Comparison of ENCODE assay signal across 23 cellular contexts in the genomic region with DNA sequence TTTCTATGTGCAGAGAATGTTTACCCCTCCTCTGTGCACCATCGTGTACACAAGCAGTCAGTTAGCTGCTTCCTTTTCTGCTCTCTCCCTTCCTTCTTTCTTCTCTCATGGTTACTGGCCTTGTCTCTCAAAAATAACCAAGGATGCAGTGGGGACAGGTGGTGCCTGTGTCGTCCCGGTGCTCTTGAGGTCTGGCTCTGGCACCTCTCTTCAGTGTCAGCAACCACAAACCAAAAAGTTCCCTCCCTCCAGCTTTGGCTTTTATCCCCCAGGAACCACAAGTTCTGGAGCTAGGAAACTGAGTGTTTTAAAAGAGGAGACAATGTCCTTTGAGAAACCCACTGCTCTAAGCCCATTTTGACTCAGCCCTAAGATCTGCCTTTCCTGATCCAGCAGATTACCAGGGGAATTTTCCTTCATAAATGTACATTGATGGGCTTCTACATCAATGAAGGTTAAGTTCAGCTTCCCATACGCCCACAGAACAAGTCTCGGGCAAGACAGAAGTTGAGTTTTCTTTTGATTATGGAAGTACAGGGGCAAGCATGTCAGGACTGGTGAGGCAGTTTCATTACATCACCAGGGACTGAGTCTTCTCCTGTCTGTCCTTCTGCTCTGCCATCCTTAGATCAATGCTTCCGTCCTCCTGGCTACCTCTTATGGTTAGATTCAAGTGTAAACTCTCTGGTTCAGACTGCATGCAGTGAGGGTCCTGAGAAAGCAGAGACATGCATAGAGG.
DNase-seq lines count a peak whose midpoint lies in the region; ATAC-seq, FAIRE-seq and TF ChIP-seq lines count a peak whose summit lies in the region.
"Had no signal": no experiment of that assay in that cellular context is flagged by ENCODE, and none has a peak within 500 bp of the region (broad histone marks: within the 10 kb centered on the region; RNA-seq: fewer than 3 reads in every experiment).

No MANE protein-coding gene starts in this region.

- H4K20me1 ChIP-seq in mammary epithelial cell (ENCODE audit: insufficient read depth, low read length) (no peaks in the 10 kb centered on the region), keratinocyte (ENCODE audit: control insufficient read depth, extremely low read depth, insufficient read depth, low read length) (no peaks in the 10 kb centered on the region)

- H3K4me1 Mint-ChIP-seq in stimulated activated naive B cell treated with anti-CD40 and anti-IgM and Interleukin-4, amounts not matched to agents 10 μg/mL and 1 μg/mL and 100 μg/mL, for 72 hours: peaks cover 58 to 90% of the 10 kb centered on the region in 2 donors

- in situ Hi-C loops in mammary epithelial cell (cut with MboI; ENCODE audit: low sequenced_read_pairs in 2 of 2): loop anchor here in 1 of 2 donors (25.0 kb wide), 1 partner anchor 299 kb away; no protein-coding TSS in a partner anchor

- H3K27me3 Mint-ChIP-seq in stimulated activated naive B cell treated with anti-CD40 and anti-IgM and Interleukin-4, amounts not matched to agents 10 μg/mL and 1 μg/mL and 100 μg/mL, for 72 hours: no peaks in the 10 kb centered on the region

- H3K36me3 ChIP-seq in mammary epithelial cell (ENCODE audit: insufficient read depth, low read length): no peaks in the 10 kb centered on the region
- H3K36me3 ChIP-seq in breast epithelium: no peaks in the 10 kb centered on the region
- H3K36me3 ChIP-seq in keratinocyte (ENCODE audit: control insufficient read depth in 2 of 2, extremely low read depth in 1 of 2, insufficient read depth in 2 of 2, low read length in 2 of 2): no peaks in the 10 kb centered on the region
- H3K36me3 ChIP-seq: MG63 had no signal

- H3K4me3 Mint-ChIP-seq in stimulated activated naive B cell treated with anti-CD40 and anti-IgM and Interleukin-4, amounts not matched to agents 10 μg/mL and 1 μg/mL and 100 μg/mL, for 72 hours: peak overlapping the region; percentile 27 to 59
- H3K4me3 Mint-ChIP-seq: HFFc6 had no signal

- BruUV-seq in mammary epithelial cell (replicated peaks; lab: Mats Ljungman, UMichigan): no TSS peak

- TF ChIP-seq POLR2A in breast epithelium (IDR thresholded peaks at IDR 0.05): no peak

- H3K4me2 ChIP-seq in mammary epithelial cell (ENCODE audit: insufficient read depth, low read depth, low read length) (peak overlapping the region; percentile 44), keratinocyte (ENCODE audit: control insufficient read depth, extremely low read depth, insufficient read depth, low read depth, low read length) (peak overlapping the region; percentile 47)

- ATAC-seq in stimulated activated naive B cell treated with anti-CD40 and anti-IgM and Interleukin-4, amounts not matched to agents 10 μg/mL and 1 μg/mL and 100 μg/mL, for 72 hours (replicated peaks): peak in 1 of 2 donors; percentile 16
- ATAC-seq: Panc1, Right ventricle myocardium inferior had no signal

- H2AFZ ChIP-seq in mammary epithelial cell (ENCODE audit: low read depth, low read length) (peak overlapping the region; percentile 43), keratinocyte (ENCODE audit: control insufficient read depth, low read length) (peak overlapping the region; percentile 8)

- peak overlapping the region; percentile 22 for H3K27ac Mint-ChIP-seq in stimulated activated naive B cell treated with anti-CD40 and anti-IgM and Interleukin-4, amounts not matched to agents 10 μg/mL and 1 μg/mL and 100 μg/mL, for 72 hours
- H3K27ac Mint-ChIP-seq: HFFc6 had no signal

- H3K27ac ChIP-seq in mammary epithelial cell (ENCODE audit: insufficient read depth, low read depth, low read length) (peak overlapping the region; percentile 54), breast epithelium (no peak overlapping the region), keratinocyte (ENCODE audit: control insufficient read depth, insufficient read depth, low read length) (peak overlapping the region; percentile 15)
- H3K27ac ChIP-seq: SK-N-MC had no signal

- H3K9ac ChIP-seq in mammary epithelial cell (ENCODE audit: insufficient read depth, low read length) (no peak overlapping the region), keratinocyte (ENCODE audit: control insufficient read depth, extremely low read depth, insufficient read depth, low read length) (no peak overlapping the region)

- H3K79me2 ChIP-seq in mammary epithelial cell (ENCODE audit: insufficient read depth, low read length): no peaks in the 10 kb centered on the region
- no peaks in the 10 kb centered on the region for H3K79me2 ChIP-seq in keratinocyte (ENCODE audit: control insufficient read depth, insufficient read depth, low read length)

- FAIRE-seq in keratinocyte (lab: Jason Lieb, UNC): peak; percentile 90
- FAIRE-seq: G401.6, H1 had no signal

- peaks cover 0 to 2% of the 10 kb centered on the region in 2 donors for H3K9me3 Mint-ChIP-seq in stimulated activated naive B cell treated with anti-CD40 and anti-IgM and Interleukin-4, amounts not matched to agents 10 μg/mL and 1 μg/mL and 100 μg/mL, for 72 hours
- H3K9me3 Mint-ChIP-seq: CD14-positive monocyte had no signal

- no peaks in the 10 kb centered on the region for H3K9me1 ChIP-seq in keratinocyte (ENCODE audit: control insufficient read depth, extremely low read depth, insufficient read depth, low read length)

- dilution Hi-C loops in mammary epithelial cell (cut with HindIII; ENCODE audit: low sequenced_read_pairs): no loop called here
- dilution Hi-C loops in keratinocyte (cut with MboI; ENCODE audit: extremely low pct_ligation_motif_present, low sequenced_read_pairs): no loop called here

- CTCF ChIA-PET in mammary epithelial cell (lab: Charles Lee; ENCODE audit: low non-redundant PET): no interaction called here

- no peak for TF ChIP-seq CTCF in mammary epithelial cell (conservative IDR thresholded peaks at IDR 0.05 in 1 of 2, IDR thresholded peaks at IDR 0.05 in 1 of 2; ENCODE audit: extremely low read depth in 1 of 2, insufficient read depth in 1 of 2, low read depth in 1 of 2, low read length in 2 of 2)
- TF ChIP-seq CTCF in breast epithelium (IDR thresholded peaks at IDR 0.05): no peak
- no peak for TF ChIP-seq CTCF in keratinocyte (optimal IDR thresholded peaks at IDR 0.05 in 1 of 3, IDR thresholded peaks at IDR 0.05 in 1 of 3, conservative IDR thresholded peaks at IDR 0.05 in 1 of 3; ENCODE audit: extremely low read depth in 1 of 3, insufficient read depth in 2 of 3, low read length in 3 of 3)

- H3K9me3 ChIP-seq in mammary epithelial cell (replicated peaks; ENCODE audit: insufficient read depth, low read length): no peaks in the 10 kb centered on the region
- H3K9me3 ChIP-seq in breast epithelium: no peaks in the 10 kb centered on the region
- no peaks in the 10 kb centered on the region for H3K9me3 ChIP-seq in keratinocyte (ENCODE audit: control insufficient read depth, low read depth, low read length)
- H3K9me3 ChIP-seq: MG63 had no signal

- intact Hi-C loops in mammary epithelial cell (cut with micrococcal nuclease): no loop called here
- intact Hi-C loops in breast epithelium (cut with DNase I; ENCODE audit: low total_unique reads): no loop called here

- peaks cover 44 to 69% of the 10 kb centered on the region in 2 donors for H3K36me3 Mint-ChIP-seq in stimulated activated naive B cell treated with anti-CD40 and anti-IgM and Interleukin-4, amounts not matched to agents 10 μg/mL and 1 μg/mL and 100 μg/mL, for 72 hours
- H3K36me3 Mint-ChIP-seq: CD14-positive monocyte had no signal

- H3K27me3 ChIP-seq in mammary epithelial cell (ENCODE audit: insufficient read depth, low read length): no peaks in the 10 kb centered on the region
- H3K27me3 ChIP-seq in breast epithelium: no peaks in the 10 kb centered on the region
- no peaks in the 10 kb centered on the region for H3K27me3 ChIP-seq in keratinocyte (ENCODE audit: control insufficient read depth, extremely low read depth, insufficient read depth, low read length)
- H3K27me3 ChIP-seq: MG63 had no signal

- H3K4me3 ChIP-seq in mammary epithelial cell (replicated peaks in 1 of 3; ENCODE audit: insufficient read depth in 1 of 3, low read depth in 2 of 3, low read length in 3 of 3) (no peak overlapping the region), breast epithelium (no peak overlapping the region), keratinocyte (ENCODE audit: control insufficient read depth in 2 of 3, extremely low read depth in 1 of 3, insufficient read depth in 2 of 3, low read depth in 1 of 3, low read length in 3 of 3) (peak overlapping the region in 2 of 3 experiments; percentile 4 to 24)
- H3K4me3 ChIP-seq: MG63, SK-N-MC had no signal

- WGBS in mammary epithelial cell (ENCODE audit: low coverage, missing lambda C conversion rate): 14% methylated on average over 6 of the region's 6 CpGs

- H3K4me1 ChIP-seq in mammary epithelial cell (ENCODE audit: insufficient read depth, low read length): peaks cover 32% of the 10 kb centered on the region
- H3K4me1 ChIP-seq in breast epithelium: peaks cover 0 to 4% of the 10 kb centered on the region in 2 donors
- H3K4me1 ChIP-seq in keratinocyte (ENCODE audit: control insufficient read depth, extremely low read depth, insufficient read depth, low read length): peaks cover 24% of the 10 kb centered on the region

- DNase-seq in mammary epithelial cell (peak; percentile 91), breast epithelium (ENCODE audit: low spot score in 2 of 2) (no peak), UCSD-AML1 (lab: John Stamatoyannopoulos, UW; ENCODE audit: unreplicated experiment) (peak; percentile 14), keratinocyte (ENCODE audit: low read depth, low spot score) (no peak), inferior parietal cortex (ENCODE audit: extremely low spot score) (no peak), NCI-H1048 (lab: John Stamatoyannopoulos, UW) (no peak), AG08396 (ENCODE audit: low spot score) (no peak)
- no peak for DNase-seq in stimulated activated naive B cell treated with anti-CD40 and anti-IgM and Interleukin-4, amounts not matched to agents 10 μg/mL and 1 μg/mL and 100 μg/mL, for 72 hours
- DNase-seq: 8988T, COR-L47, HFFc6, KBM-7, MG63, NCI-H1417 treated with DMSO at 0.1 percent for 48 hours, NCI-H2081 treated with DMSO at 0.1 percent for 48 hours, NCI-H226, NCI-H69 had no signal

Comparison
In these comparisons a context has a peak if more than half of its experiments do, and no peak if none do; other contexts are left out.
1. DNase-seq: peak in mammary epithelial cell (single experiment) and UCSD-AML1 (single experiment); none in breast epithelium (0 of 2), keratinocyte (single experiment), stimulated activated naive B cell treated with anti-CD40 and anti-IgM and Interleukin-4, amounts not matched to agents 10 μg/mL and 1 μg/mL and 100 μg/mL, for 72 hours (single experiment), inferior parietal cortex (single experiment), NCI-H1048 (single experiment) and AG08396 (single experiment).
2. H3K27ac ChIP-seq: peak in mammary epithelial cell (single experiment) and keratinocyte (single experiment); none in breast epithelium (0 of 2).
3. H3K4me3 ChIP-seq: peak in keratinocyte (2 of 3); none in mammary epithelial cell (0 of 3) and breast epithelium (0 of 3).